Comparison of ENCODE assay signal across 9 cellular contexts in the genomic region with DNA sequence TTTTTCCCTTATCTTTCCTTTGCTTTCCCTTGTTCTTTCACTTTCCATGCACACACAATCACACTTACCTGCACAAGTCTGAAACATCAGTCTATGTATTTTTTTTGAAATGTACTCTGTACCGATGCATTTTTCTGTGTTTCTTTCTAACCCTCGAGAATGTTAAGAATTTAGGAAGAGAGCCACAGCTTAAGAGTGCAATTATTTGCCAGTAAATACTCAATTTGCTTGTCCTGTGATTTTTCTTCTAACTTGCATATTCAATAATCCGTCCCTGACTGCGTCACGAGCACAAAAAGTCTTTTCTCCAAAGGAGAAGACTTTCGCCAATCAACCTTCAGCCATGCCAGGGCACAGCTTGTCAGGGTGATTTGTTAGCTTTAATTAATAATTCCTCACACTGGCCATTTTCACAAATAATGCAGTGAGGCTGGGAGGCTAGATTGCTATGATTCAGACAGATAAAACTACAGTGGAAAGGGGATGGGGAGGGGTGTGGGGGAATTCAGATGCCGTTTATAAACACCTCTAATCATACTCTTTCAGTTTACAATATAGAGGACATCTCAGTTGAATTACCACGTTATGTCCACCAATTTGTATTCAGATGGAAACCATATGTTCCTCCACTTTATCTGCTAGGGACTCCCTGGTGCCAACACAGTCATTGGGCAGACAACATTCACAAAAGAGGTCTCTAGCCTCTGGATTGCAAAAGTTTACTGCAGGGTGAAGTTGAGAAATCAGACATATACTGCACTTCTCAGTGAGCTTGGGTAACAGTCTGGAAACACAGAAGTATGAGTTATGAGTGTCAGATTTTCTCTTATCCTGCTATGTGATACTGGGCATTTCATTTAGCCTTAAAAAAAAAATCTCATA.
DNase-seq lines count a peak whose midpoint lies in the region; ATAC-seq and TF ChIP-seq lines count a peak whose summit lies in the region.
"Had no signal": no experiment of that assay in that cellular context is flagged by ENCODE, and none has a peak within 500 bp of the region (broad histone marks: within the 10 kb centered on the region; RNA-seq: fewer than 3 reads in every experiment).

No MANE protein-coding gene starts in this region.

- peak overlapping the region; percentile 54 for H3K4me3 ChIP-seq in fibroblast of mammary gland (ENCODE audit: control insufficient read depth, low read depth, low read length)

- peak; percentile 58 for DNase-seq in AG08395 (ENCODE audit: low spot score)
- DNase-seq in NOMO-1 treated with DMSO at 0.1 percent for 48 hours (lab: John Stamatoyannopoulos, UW; ENCODE audit: unreplicated experiment), result peak; percentile 38
- peak; percentile 84 for DNase-seq in fibroblast of mammary gland (ENCODE audit: low read depth)
- DNase-seq in omental fat pad (ENCODE audit: low spot score), result no peak
- no peak for DNase-seq in DMS53 treated with DMSO at 0.1 percent for 48 hours (lab: John Stamatoyannopoulos, UW; ENCODE audit: unreplicated experiment)
- DNase-seq in stimulated activated CD4-positive, alpha-beta T cell treated with anti-CD3 and anti-CD28 coated beads, Interleukin-4, amount 100 ng/mL, for 4 hours, result no peak
- DNase-seq in activated effector memory CD4-positive, alpha-beta T cell treated with anti-CD3 and anti-CD28 coated beads, Interleukin-2, amount 50 U/mL, for 16 hours, result no peak
- DNase-seq: activated T-cell treated with anti-CD3 and anti-CD28 coated beads, Interleukin-2, amount 50 U/mL, for 1 hour had no signal

- TF ChIP-seq CTCF in fibroblast of mammary gland (conservative IDR thresholded peaks at IDR 0.05; ENCODE audit: control insufficient read depth, insufficient read depth, low read depth, low read length) (no peak), omental fat pad (IDR thresholded peaks at IDR 0.05) (no peak)

- ATAC-seq in omental fat pad (ENCODE audit: low FRiP score), result peak; percentile 82
- no peak for ATAC-seq in HG02884 (IDR thresholded peaks at IDR 0.05; ENCODE audit: unreplicated experiment)

Comparison
In these comparisons a context has a peak if more than half of its experiments do, and no peak if none do; other contexts are left out.
1. DNase-seq: peak in AG08395 (single experiment), NOMO-1 treated with DMSO at 0.1 percent for 48 hours (single experiment) and fibroblast of mammary gland (single experiment); none in omental fat pad (single experiment), DMS53 treated with DMSO at 0.1 percent for 48 hours (single experiment), stimulated activated CD4-positive, alpha-beta T cell treated with anti-CD3 and anti-CD28 coated beads, Interleukin-4, amount 100 ng/mL, for 4 hours (0 of 2) and activated effector memory CD4-positive, alpha-beta T cell treated with anti-CD3 and anti-CD28 coated beads, Interleukin-2, amount 50 U/mL, for 16 hours (single experiment).